8 cellular contexts compared by ENCODE assay signal in genomic region chrX:68710870-68711576, GRCh38.
A peak's percentile ranks its signal among the peaks of the same experiment; 100 is the strongest.
DNase-seq lines count a peak whose midpoint lies in the region; ATAC-seq and TF ChIP-seq lines count a peak whose summit lies in the region.

No MANE protein-coding gene starts in this region.

- H3K36me3 ChIP-seq in BE2C, result no peaks in the 10 kb centered on the region

- in situ Hi-C loops in astrocyte of the spinal cord (cut with HindIII; ENCODE audit: low sequenced_read_pairs), result no loop called here

- peak; percentile 77 for ATAC-seq in GM18502 (IDR thresholded peaks at IDR 0.05; ENCODE audit: poor library complexity, unreplicated experiment)
- ATAC-seq in left lobe of liver, result peak; percentile 93

- peak; percentile 47 for DNase-seq in BE2C
- DNase-seq in astrocyte of the spinal cord (ENCODE audit: low read depth, low spot score), result peak; percentile 37
- no peak for DNase-seq in left lobe of liver (ENCODE audit: low spot score)
- DNase-seq in T-helper 1 cell, result no peak
- no peak for DNase-seq in effector CD8-positive, alpha-beta T cell (lab: John Stamatoyannopoulos, UW)
- DNase-seq in hippocampal formation (lab: John Stamatoyannopoulos, UW), result no peak

- no peaks in the 10 kb centered on the region for H3K4me1 ChIP-seq in BE2C

- H3K4me3 ChIP-seq in BE2C (ENCODE audit: low read depth, low read length) (no peak overlapping the region), astrocyte of the spinal cord (ENCODE audit: low read depth, low read length) (no peak overlapping the region)

- TF ChIP-seq CTCF in BE2C (IDR thresholded peaks at IDR 0.05; ENCODE audit: low read depth, low read length) (peak; percentile 61), LNCAP (IDR thresholded peaks at IDR 0.05) (peak; percentile 64), astrocyte of the spinal cord (IDR thresholded peaks at IDR 0.05; ENCODE audit: low read depth, low read length) (peak; percentile 65)

- no peaks in the 10 kb centered on the region for H3K9me3 ChIP-seq in BE2C

- H3K27me3 ChIP-seq in BE2C, result no peaks in the 10 kb centered on the region

Comparison
In these comparisons a context has a peak if more than half of its experiments do, and no peak if none do; other contexts are left out.
1. DNase-seq: peak in BE2C (single experiment) and astrocyte of the spinal cord (single experiment); none in left lobe of liver (single experiment), T-helper 1 cell (0 of 5), effector CD8-positive, alpha-beta T cell (single experiment) and hippocampal formation (0 of 2).
2. Peak in every context shown above with its lines, with median percentiles within 50 percentile points of each other: CTCF ChIP-seq.